Comparison of ENCODE assay signal across 29 cellular contexts in genomic region chr1:175834597-175834996, GRCh38.
"Had no signal": no experiment of that assay in that cellular context is flagged by ENCODE, and none has a peak within 500 bp of the region (broad histone marks: within the 10 kb centered on the region; RNA-seq: fewer than 3 reads in every experiment).

No MANE protein-coding gene starts in this region.

- DNase-seq: colonic mucosa; effector CD8-positive, alpha-beta T cell; erythroblast; esophagus squamous epithelium; foreskin melanocyte; glutamatergic neuron; heart right ventricle; hippocampal formation; kidney; mucosa of descending colon; naive B cell; stimulated activated CD4-positive, alpha-beta T cell treated with anti-CD3 and anti-CD28 coated beads, Interleukin-2, amount 100 ng/mL, for 24 hours; stimulated activated CD4-positive, alpha-beta T cell treated with anti-CD3 and anti-CD28 coated beads, Interleukin-4, amount 100 ng/mL, for 24 hours; stimulated activated naive CD4-positive, alpha-beta T cell treated with Interleukin-2 at 50 U/mL for 16 hours; stomach; tibial artery had no signal

- H3K4me1 ChIP-seq: colonic mucosa, esophagus squamous epithelium, heart right ventricle, neural progenitor cell, prostate gland, right atrium auricular region, stomach, tibial artery had no signal

- H3K27me3 ChIP-seq: colonic mucosa, neural progenitor cell, right atrium auricular region, tibial artery had no signal

- H3K9me3 Mint-ChIP-seq: natural killer cell treated with Interleukin-12 subunit alpha and Interleukin-12 subunit beta and Interleukin-15 and Interleukin-18, amount 100 ng/mL, for 72 hours; stimulated activated effector memory CD8-positive, alpha-beta T cell treated with anti-CD3 and anti-CD28 coated beads, Interleukin-12 subunit alpha, Interleukin-12 subunit beta, amount 100 ng/mL, for 72 hours; type B pancreatic cell had no signal

- H3K36me3 ChIP-seq: colonic mucosa, esophagus squamous epithelium, heart right ventricle, neural progenitor cell, prostate gland, right atrium auricular region, stomach, tibial artery had no signal

- H2AFZ ChIP-seq: neural progenitor cell had no signal

- H3K36me3 Mint-ChIP-seq: mesothelial cell of epicardium; naive B cell; natural killer cell treated with Interleukin-12 subunit alpha and Interleukin-12 subunit beta and Interleukin-15 and Interleukin-18, amount 100 ng/mL, for 72 hours; neural progenitor cell; stimulated activated effector memory CD8-positive, alpha-beta T cell treated with anti-CD3 and anti-CD28 coated beads, Interleukin-12 subunit alpha, Interleukin-12 subunit beta, amount 100 ng/mL, for 72 hours; type B pancreatic cell had no signal

- H3K27me3 Mint-ChIP-seq: dendritic cell treated with granulocyte-macrophage colony-stimulating factor and Interleukin-4, amounts not matched to agents 40 ng/mL and 50 ng/mL, for 4 days; type B pancreatic cell had no signal

- H3K4me3 Mint-ChIP-seq: dendritic cell treated with granulocyte-macrophage colony-stimulating factor and Interleukin-4, amounts not matched to agents 40 ng/mL and 50 ng/mL, for 4 days; memory B cell; mesothelial cell of epicardium; naive B cell; natural killer cell treated with Interleukin-12 subunit alpha and Interleukin-12 subunit beta and Interleukin-15 and Interleukin-18, amount 100 ng/mL, for 72 hours; neural progenitor cell; stimulated activated effector memory CD8-positive, alpha-beta T cell treated with anti-CD3 and anti-CD28 coated beads, Interleukin-12 subunit alpha, Interleukin-12 subunit beta, amount 100 ng/mL, for 72 hours; type B pancreatic cell had no signal

- H3K4me3 ChIP-seq: colonic mucosa, esophagus squamous epithelium, heart right ventricle, lung, mucosa of descending colon, neural progenitor cell, prostate gland, right atrium auricular region, smooth muscle cell, stomach, tibial artery had no signal

- H3K27ac Mint-ChIP-seq: dendritic cell treated with granulocyte-macrophage colony-stimulating factor and Interleukin-4, amounts not matched to agents 40 ng/mL and 50 ng/mL, for 4 days; memory B cell; mesothelial cell of epicardium; naive B cell; natural killer cell treated with Interleukin-12 subunit alpha and Interleukin-12 subunit beta and Interleukin-15 and Interleukin-18, amount 100 ng/mL, for 72 hours; neural progenitor cell; stimulated activated effector memory CD8-positive, alpha-beta T cell treated with anti-CD3 and anti-CD28 coated beads, Interleukin-12 subunit alpha, Interleukin-12 subunit beta, amount 100 ng/mL, for 72 hours; type B pancreatic cell had no signal

- H3K4me2 ChIP-seq: neural progenitor cell, smooth muscle cell had no signal

- ATAC-seq: heart right ventricle; left lobe of liver; mucosa of descending colon; natural killer cell treated with Interleukin-12 subunit alpha and Interleukin-12 subunit beta and Interleukin-15 and Interleukin-18, amount 100 ng/mL, for 72 hours; sciatic nerve; stimulated activated effector memory CD8-positive, alpha-beta T cell treated with anti-CD3 and anti-CD28 coated beads, Interleukin-12 subunit alpha, Interleukin-12 subunit beta, amount 100 ng/mL, for 72 hours had no signal

- H3K9ac ChIP-seq: neural progenitor cell had no signal

- H3K27ac ChIP-seq: colonic mucosa, esophagus squamous epithelium, heart right ventricle, neural progenitor cell, prostate gland, right atrium auricular region, stomach, tibial artery had no signal

- H3K9me3 ChIP-seq: colonic mucosa, esophagus squamous epithelium, heart right ventricle, mucosa of descending colon, prostate gland, right atrium auricular region, stomach, tibial artery had no signal

- H3K4me1 Mint-ChIP-seq: memory B cell; naive B cell; stimulated activated effector memory CD8-positive, alpha-beta T cell treated with anti-CD3 and anti-CD28 coated beads, Interleukin-12 subunit alpha, Interleukin-12 subunit beta, amount 100 ng/mL, for 72 hours had no signal
